Comparison of ENCODE assay signal across 26 cellular contexts in genomic region chr11:70419307-70420007, GRCh38. TPM values are rescaled to one million over a fixed set of nuclear protein-coding genes. Genes with fewer than 3 reads are reported as not detected.
"Had no signal": no experiment of that assay in that cellular context is flagged by ENCODE, and none has a peak within 500 bp of the region (broad histone marks: within the 10 kb centered on the region; RNA-seq: fewer than 3 reads in every experiment).

No MANE protein-coding gene starts in this region.

- DNase-seq: activated CD4-positive, alpha-beta T cell treated with anti-CD3 and anti-CD28 coated beads for 48 hours; activated CD4-positive, alpha-beta T cell treated with anti-CD3 and anti-CD28 coated beads, Interleukin-2, amount 50 U/mL, for 4 hours; activated CD4-positive, CD25-positive, alpha-beta regulatory T cell treated with anti-CD3 and anti-CD28 coated beads, Interleukin-2, amount 50 U/mL, for 72 hours; activated CD8-positive, alpha-beta memory T cell treated with anti-CD3 and anti-CD28 coated beads, Interleukin-2, amount 50 U/mL, for 48 hours; activated CD8-positive, alpha-beta T cell treated with anti-CD3 and anti-CD28 coated beads, Interleukin-2, amount 10 ng/mL, durations not matched to agents 7 days and 5 days; activated naive CD4-positive, alpha-beta T cell treated with anti-CD3 and anti-CD28 coated beads, Interleukin-2, amount 50 U/mL, for 16 hours; activated naive CD8-positive, alpha-beta T cell treated with anti-CD3 and anti-CD28 coated beads, Interleukin-2, amount 10 ng/mL, durations not matched to agents 7 days and 5 days; activated T-cell treated with anti-CD3 and anti-CD28 coated beads, Interleukin-2, amount 50 U/mL, for 1 hour; adrenal gland; anterior cingulate cortex; KG1; NCI-H1092 treated with DMSO at 0.1 percent for 48 hours; NCI-H1417 treated with DMSO at 0.1 percent for 48 hours; NCI-H1694 treated with DMSO at 0.1 percent for 48 hours; NCI-H2029 treated with DMSO at 0.1 percent for 48 hours; NCI-H345; NCI-H510A treated with DMSO at 0.1 percent for 48 hours; NCI-H69; NK-92 treated with Interleukin-12 subunit alpha and Interleukin-12 subunit beta, amount 100 ng/mL, for 24 hours; SHP77; SW 1271 had no signal

- ATAC-seq: activated CD8-positive, alpha-beta T cell treated with anti-CD3 and anti-CD28 coated beads, Interleukin-2, amount 10 ng/mL, durations not matched to agents 7 days and 5 days; SK-N-SH treated with all-trans-retinoic acid at 6 μM for 48 hours had no signal

- H3K27ac Mint-ChIP-seq: activated CD8-positive, alpha-beta T cell treated with anti-CD3 and anti-CD28 coated beads, Interleukin-2, amount 10 ng/mL, durations not matched to agents 7 days and 5 days; activated naive CD8-positive, alpha-beta T cell treated with anti-CD3 and anti-CD28 coated beads, Interleukin-2, amount 10 ng/mL, durations not matched to agents 7 days and 5 days; T-helper 2 cell treated with Interferon-gamma antibody and Interleukin-4, amounts not matched to agents 5 μg/mL and 100 μg/mL, for 36 hours had no signal

- H3K27me3 ChIP-seq: adrenal gland, SJSA1 had no signal

- H3K4me3 ChIP-seq: adrenal gland, SJSA1 had no signal

- H3K4me1 ChIP-seq: adrenal gland had no signal

- H3K36me3 Mint-ChIP-seq: activated naive CD8-positive, alpha-beta T cell treated with anti-CD3 and anti-CD28 coated beads, Interleukin-2, amount 10 ng/mL, durations not matched to agents 7 days and 5 days had no signal

- H3K27ac ChIP-seq: adrenal gland, SJSA1 had no signal

- H3K4me3 Mint-ChIP-seq: activated CD8-positive, alpha-beta T cell treated with anti-CD3 and anti-CD28 coated beads, Interleukin-2, amount 10 ng/mL, durations not matched to agents 7 days and 5 days; activated naive CD8-positive, alpha-beta T cell treated with anti-CD3 and anti-CD28 coated beads, Interleukin-2, amount 10 ng/mL, durations not matched to agents 7 days and 5 days; central memory CD8-positive, alpha-beta T cell; T-helper 2 cell treated with Interferon-gamma antibody and Interleukin-4, amounts not matched to agents 5 μg/mL and 100 μg/mL, for 36 hours had no signal

- H3K9me3 ChIP-seq: adrenal gland, SJSA1 had no signal

- FAIRE-seq: RCC 7860 had no signal

- H3K9me3 Mint-ChIP-seq: activated naive CD8-positive, alpha-beta T cell treated with anti-CD3 and anti-CD28 coated beads, Interleukin-2, amount 10 ng/mL, durations not matched to agents 7 days and 5 days; central memory CD8-positive, alpha-beta T cell; T-helper 2 cell treated with Interferon-gamma antibody and Interleukin-4, amounts not matched to agents 5 μg/mL and 100 μg/mL, for 36 hours had no signal

RNA-seq across cellular contexts. Expression of gene CTTN, which starts 21.1 kb away (rescaled TPM):
- total RNA-seq: activated CD8-positive, alpha-beta T cell treated with anti-CD3 and anti-CD28 coated beads, Interleukin-2, amount 10 ng/mL, durations not matched to agents 7 days and 5 days had no signal
